8 cellular contexts compared by ENCODE assay signal in the genomic region with DNA sequence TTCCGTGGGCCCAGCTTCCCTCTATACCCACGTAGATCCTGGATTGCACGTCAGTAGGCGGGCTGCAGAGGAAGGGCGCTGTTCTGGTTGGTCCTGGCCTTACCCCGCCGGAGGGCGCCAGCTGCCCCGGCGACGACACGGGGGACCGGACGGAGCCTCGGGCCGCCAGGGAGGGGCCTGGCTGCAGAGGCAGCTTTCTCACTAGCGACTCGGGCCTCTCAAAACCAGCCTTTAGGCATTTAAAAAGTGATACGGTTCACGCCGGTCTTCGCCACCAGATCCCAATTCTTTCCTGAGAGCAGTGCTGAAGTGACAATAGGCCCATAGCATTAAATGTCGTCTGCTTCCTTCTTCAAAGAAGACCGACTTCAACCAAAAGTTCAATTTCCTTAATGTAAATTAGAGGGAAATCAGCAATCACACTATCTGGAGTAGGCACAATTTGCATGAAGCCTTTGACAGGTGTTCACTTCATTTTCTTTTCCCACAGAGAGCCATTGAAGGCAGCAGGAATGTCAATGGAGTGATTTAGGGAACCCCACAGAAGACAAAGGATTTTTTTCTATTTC. TPM values are rescaled to one million over a fixed set of nuclear protein-coding genes. Genes with fewer than 3 reads are reported as not detected.
DNase-seq lines count a peak whose midpoint lies in the region; ATAC-seq and TF ChIP-seq lines count a peak whose summit lies in the region.

No MANE protein-coding gene starts in this region.

- TF ChIP-seq CTCF in lung (IDR thresholded peaks at IDR 0.05; ENCODE audit: control extremely low read depth, extremely low read depth), result peak; percentile 44

- peak; percentile 71 to 74 for DNase-seq in AML-193 (lab: John Stamatoyannopoulos, UW)
- peak; percentile 74 for DNase-seq in GM19240 (ENCODE audit: insufficient read length, low spot score)
- peak; percentile 43 to 67 for DNase-seq in dermis microvascular lymphatic vessel endothelial cell (ENCODE audit: low read depth in 2 of 2)
- DNase-seq in lung (ENCODE audit: low spot score), result peak; percentile 50
- peak; percentile 11 to 62 for DNase-seq in stimulated activated effector memory CD8-positive, alpha-beta T cell treated with anti-CD3 and anti-CD28 coated beads, Interleukin-12 subunit alpha, Interleukin-12 subunit beta, amount 100 ng/mL, for 72 hours (ENCODE audit: low spot score in 2 of 2)
- no peak for DNase-seq in NCI-H2081 treated with DMSO at 0.1 percent for 48 hours (lab: John Stamatoyannopoulos, UW)

- no peak overlapping the region for H3K4me3 ChIP-seq in lung

- H3K36me3 Mint-ChIP-seq in stimulated activated effector memory CD8-positive, alpha-beta T cell treated with anti-CD3 and anti-CD28 coated beads, Interleukin-12 subunit alpha, Interleukin-12 subunit beta, amount 100 ng/mL, for 72 hours, result no peaks in the 10 kb centered on the region

- no peak overlapping the region for H3K27ac Mint-ChIP-seq in stimulated activated effector memory CD8-positive, alpha-beta T cell treated with anti-CD3 and anti-CD28 coated beads, Interleukin-12 subunit alpha, Interleukin-12 subunit beta, amount 100 ng/mL, for 72 hours

- no peak overlapping the region for H3K4me3 Mint-ChIP-seq in stimulated activated effector memory CD8-positive, alpha-beta T cell treated with anti-CD3 and anti-CD28 coated beads, Interleukin-12 subunit alpha, Interleukin-12 subunit beta, amount 100 ng/mL, for 72 hours

- no peaks in the 10 kb centered on the region for H3K9me3 Mint-ChIP-seq in stimulated activated effector memory CD8-positive, alpha-beta T cell treated with anti-CD3 and anti-CD28 coated beads, Interleukin-12 subunit alpha, Interleukin-12 subunit beta, amount 100 ng/mL, for 72 hours

- no peaks in the 10 kb centered on the region for H3K9me3 ChIP-seq in lung (ENCODE audit: control insufficient read depth in 2 of 2, insufficient read depth in 1 of 2, low read length in 1 of 2)

- ATAC-seq in HG03354 (IDR thresholded peaks at IDR 0.05; ENCODE audit: poor library complexity, severe bottlenecking, unreplicated experiment) (peak; percentile 94), lung (ENCODE audit: insufficient read depth, low FRiP score) (peak; percentile 72)
- peak; percentile 96 to 97 for ATAC-seq in activated CD4-positive, CD25-positive, alpha-beta regulatory T cell treated with anti-CD3 and anti-CD28 coated beads, Interleukin-2, amount 50 U/mL, for 24 hours
- peak; percentile 91 for ATAC-seq in stimulated activated effector memory CD8-positive, alpha-beta T cell treated with anti-CD3 and anti-CD28 coated beads, Interleukin-12 subunit alpha, Interleukin-12 subunit beta, amount 100 ng/mL, for 72 hours

- no peak overlapping the region for H3K27ac ChIP-seq in lung (ENCODE audit: low read depth in 1 of 2, low read length in 1 of 2)

- H3K4me1 Mint-ChIP-seq in stimulated activated effector memory CD8-positive, alpha-beta T cell treated with anti-CD3 and anti-CD28 coated beads, Interleukin-12 subunit alpha, Interleukin-12 subunit beta, amount 100 ng/mL, for 72 hours, result no peaks in the 10 kb centered on the region

- H3K36me3 ChIP-seq in lung (ENCODE audit: control insufficient read depth in 2 of 2, insufficient read depth in 2 of 2, low read length in 2 of 2), result no peaks in the 10 kb centered on the region

- H3K27me3 ChIP-seq in lung (ENCODE audit: control insufficient read depth, insufficient read depth), result no peaks in the 10 kb centered on the region

- peaks cover 0 to 1% of the 10 kb centered on the region in 2 donors for H3K4me1 ChIP-seq in lung (ENCODE audit: control insufficient read depth in 2 of 2, insufficient read depth in 2 of 2, low read length in 2 of 2)

- WGBS in lung, 2 donors, result 6 to 7% methylated on average over 24 of the region's 24 CpGs

RNA-seq across cellular contexts. Expression of gene UBE2D2, which starts 17.6 kb away (rescaled TPM):
- total RNA-seq in dermis microvascular lymphatic vessel endothelial cell (53.4 and 53.9 TPM in 2 replicates), lung (10 to 100 TPM; 89.6 to 92.8 TPM)
- 10 to 100 TPM; 84.1 to 97.8 TPM for polyA plus RNA-seq in lung
